22 cellular contexts compared by ENCODE assay signal in the genomic region with DNA sequence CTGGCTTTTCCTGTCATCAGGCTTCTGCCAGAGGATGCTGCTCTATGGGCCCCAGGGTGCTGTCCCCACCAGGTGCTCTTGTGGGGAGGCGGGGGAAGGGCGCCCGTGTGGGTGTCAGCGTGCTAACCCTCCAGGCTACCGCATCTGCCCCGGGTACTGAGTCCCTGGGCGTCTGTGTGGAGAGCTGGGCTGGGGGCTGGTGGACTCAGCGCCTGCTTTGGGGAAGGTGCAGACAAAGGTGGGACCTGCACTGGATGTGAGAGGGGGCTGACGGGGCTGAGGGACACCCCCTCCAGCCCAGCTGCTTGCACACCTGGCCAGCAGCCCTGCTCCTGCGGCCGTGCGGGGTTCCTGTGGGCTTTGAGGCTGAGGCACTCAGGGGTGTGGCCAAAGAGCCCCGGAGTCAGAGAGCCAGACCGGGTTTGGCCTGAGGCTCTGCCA.
DNase-seq lines count a peak whose midpoint lies in the region; ATAC-seq and TF ChIP-seq lines count a peak whose summit lies in the region.
"Had no signal": no experiment of that assay in that cellular context is flagged by ENCODE, and none has a peak within 500 bp of the region (broad histone marks: within the 10 kb centered on the region; RNA-seq: fewer than 3 reads in every experiment).

No MANE protein-coding gene starts in this region.

- POLR2A ChIA-PET in activated CD8-positive, alpha-beta T cell treated with anti-CD3 and anti-CD28 coated beads for 36 hours (lab: Charles Lee) = no interaction called here
- POLR2A ChIA-PET in activated CD8-positive, alpha-beta T cell treated with anti-CD3 and anti-CD28 coated beads, Interleukin-2, amount 10 ng/mL, durations not matched to agents 7 days and 5 days (lab: Charles Lee) = interaction anchor here (0.5 kb wide), 1 partner anchor 880 kb away, joined by 5 read pairs; no protein-coding TSS in a partner anchor

- H3K4me3 ChIP-seq in tibial artery = no peak overlapping the region
- H3K4me3 ChIP-seq in right atrium auricular region = no peak overlapping the region
- H3K4me3 ChIP-seq: A549, cardiac muscle cell, psoas muscle, upper lobe of left lung had no signal

- H3K4me1 ChIP-seq in tibial artery (peaks cover 0 to 3% (median under 1%) of the 10 kb centered on the region in 4 donors), right atrium auricular region (no peaks in the 10 kb centered on the region)
- H3K4me1 ChIP-seq: A549, psoas muscle, upper lobe of left lung had no signal

- H3K27me3 Mint-ChIP-seq in activated CD8-positive, alpha-beta T cell treated with anti-CD3 and anti-CD28 coated beads for 36 hours = peaks cover 10% of the 10 kb centered on the region
- no peaks in the 10 kb centered on the region for H3K27me3 Mint-ChIP-seq in activated CD8-positive, alpha-beta T cell treated with anti-CD3 and anti-CD28 coated beads, Interleukin-2, amount 10 ng/mL, durations not matched to agents 7 days and 5 days (ENCODE audit: low read depth)
- H3K27me3 Mint-ChIP-seq in stimulated activated naive B cell treated with anti-CD40 and anti-IgM and Interleukin-4, amounts not matched to agents 10 μg/mL and 1 μg/mL and 100 μg/mL, for 72 hours = peaks cover 45 to 50% of the 10 kb centered on the region in 2 donors

- no peaks in the 10 kb centered on the region for H3K4me1 Mint-ChIP-seq in activated CD8-positive, alpha-beta T cell treated with anti-CD3 and anti-CD28 coated beads for 36 hours (ENCODE audit: low read depth)
- H3K4me1 Mint-ChIP-seq in activated CD8-positive, alpha-beta T cell treated with anti-CD3 and anti-CD28 coated beads, Interleukin-2, amount 10 ng/mL, durations not matched to agents 7 days and 5 days (ENCODE audit: low read depth) = no peaks in the 10 kb centered on the region
- H3K4me1 Mint-ChIP-seq in stimulated activated naive B cell treated with anti-CD40 and anti-IgM and Interleukin-4, amounts not matched to agents 10 μg/mL and 1 μg/mL and 100 μg/mL, for 72 hours = peaks cover 21 to 33% of the 10 kb centered on the region in 2 donors
- H3K4me1 Mint-ChIP-seq: nephron, T-cell had no signal

- H3K9me3 Mint-ChIP-seq in activated CD8-positive, alpha-beta T cell treated with anti-CD3 and anti-CD28 coated beads for 36 hours = no peaks in the 10 kb centered on the region
- no peaks in the 10 kb centered on the region for H3K9me3 Mint-ChIP-seq in activated CD8-positive, alpha-beta T cell treated with anti-CD3 and anti-CD28 coated beads, Interleukin-2, amount 10 ng/mL, durations not matched to agents 7 days and 5 days (ENCODE audit: insufficient read depth)
- H3K9me3 Mint-ChIP-seq in stimulated activated naive B cell treated with anti-CD40 and anti-IgM and Interleukin-4, amounts not matched to agents 10 μg/mL and 1 μg/mL and 100 μg/mL, for 72 hours = no peaks in the 10 kb centered on the region
- H3K9me3 Mint-ChIP-seq: activated T-helper 1 cell treated with anti-CD3 and anti-CD28 coated beads, Interleukin-12 subunit alpha, Interleukin-12 subunit beta, Interleukin-2, Interleukin-4 antibody, amounts not matched to agents 30 ng/mL and 10 ng/mL and 1 ng/mL, durations not matched to agents 14 hours and 24 hours and 36 hours; nephron; T-cell had no signal

- H3K4me3 Mint-ChIP-seq in activated CD8-positive, alpha-beta T cell treated with anti-CD3 and anti-CD28 coated beads for 36 hours = no peak overlapping the region
- H3K4me3 Mint-ChIP-seq in activated CD8-positive, alpha-beta T cell treated with anti-CD3 and anti-CD28 coated beads, Interleukin-2, amount 10 ng/mL, durations not matched to agents 7 days and 5 days = no peak overlapping the region
- H3K4me3 Mint-ChIP-seq in stimulated activated naive B cell treated with anti-CD40 and anti-IgM and Interleukin-4, amounts not matched to agents 10 μg/mL and 1 μg/mL and 100 μg/mL, for 72 hours = peak overlapping the region; percentile 37 to 47
- H3K4me3 Mint-ChIP-seq: activated T-helper 1 cell treated with anti-CD3 and anti-CD28 coated beads, Interleukin-12 subunit alpha, Interleukin-12 subunit beta, Interleukin-2, Interleukin-4 antibody, amounts not matched to agents 30 ng/mL and 10 ng/mL and 1 ng/mL, durations not matched to agents 14 hours and 24 hours and 36 hours; CD4-positive, CD25-positive, alpha-beta regulatory T cell; nephron; T-cell had no signal

- H3K27ac ChIP-seq in cingulate gyrus (ENCODE audit: low read depth, low read length) (peak overlapping the region; percentile 19), tibial artery (no peak overlapping the region), right atrium auricular region (no peak overlapping the region)
- H3K27ac ChIP-seq: A549, cardiac muscle cell, psoas muscle, RWPE1, upper lobe of left lung had no signal

- CTCF ChIA-PET in activated CD8-positive, alpha-beta T cell treated with anti-CD3 and anti-CD28 coated beads for 36 hours (lab: Charles Lee) = no interaction called here
- CTCF ChIA-PET in activated CD8-positive, alpha-beta T cell treated with anti-CD3 and anti-CD28 coated beads, Interleukin-2, amount 10 ng/mL, durations not matched to agents 7 days and 5 days (lab: Charles Lee) = no interaction called here

- DNase-seq in activated CD8-positive, alpha-beta T cell treated with anti-CD3 and anti-CD28 coated beads for 36 hours = peak; percentile 11
- DNase-seq in activated CD8-positive, alpha-beta T cell treated with anti-CD3 and anti-CD28 coated beads, Interleukin-2, amount 10 ng/mL, durations not matched to agents 7 days and 5 days = no peak
- peak; percentile 29 for DNase-seq in stimulated activated naive B cell treated with anti-CD40 and anti-IgM and Interleukin-4, amounts not matched to agents 10 μg/mL and 1 μg/mL and 100 μg/mL, for 72 hours
- DNase-seq in tibial artery = no peak
- no peak for DNase-seq in right atrium auricular region (ENCODE audit: low spot score)
- no peak for DNase-seq in activated CD4-positive, CD25-positive, alpha-beta regulatory T cell (lab: John Stamatoyannopoulos, UW)
- DNase-seq: CD4-positive, CD25-positive, alpha-beta regulatory T cell; effector CD4-positive, alpha-beta T cell; Karpas-422; NCI-H1105; NCI-H2227 treated with DMSO at 0.1 percent for 48 hours; psoas muscle; stimulated activated CD4-positive, alpha-beta T cell treated with anti-CD3 and anti-CD28 coated beads, Interleukin-12 subunit alpha, Interleukin-12 subunit beta, amount 100 ng/mL, for 4 hours; T-cell had no signal

- intact Hi-C loops in activated CD8-positive, alpha-beta T cell treated with anti-CD3 and anti-CD28 coated beads for 36 hours (cut with micrococcal nuclease) = no loop called here
- intact Hi-C loops in tibial artery (cut with DNase I; ENCODE audit: low total_unique reads) = no loop called here

- H3K27ac Mint-ChIP-seq in activated CD8-positive, alpha-beta T cell treated with anti-CD3 and anti-CD28 coated beads for 36 hours = no peak overlapping the region
- no peak overlapping the region for H3K27ac Mint-ChIP-seq in activated CD8-positive, alpha-beta T cell treated with anti-CD3 and anti-CD28 coated beads, Interleukin-2, amount 10 ng/mL, durations not matched to agents 7 days and 5 days
- no peak overlapping the region for H3K27ac Mint-ChIP-seq in stimulated activated naive B cell treated with anti-CD40 and anti-IgM and Interleukin-4, amounts not matched to agents 10 μg/mL and 1 μg/mL and 100 μg/mL, for 72 hours
- H3K27ac Mint-ChIP-seq: activated T-helper 1 cell treated with anti-CD3 and anti-CD28 coated beads, Interleukin-12 subunit alpha, Interleukin-12 subunit beta, Interleukin-2, Interleukin-4 antibody, amounts not matched to agents 30 ng/mL and 10 ng/mL and 1 ng/mL, durations not matched to agents 14 hours and 24 hours and 36 hours; CD4-positive, CD25-positive, alpha-beta regulatory T cell; nephron; T-cell had no signal

- H3K27me3 ChIP-seq in tibial artery (peaks cover 0 to 50% of the 10 kb centered on the region in 2 donors), right atrium auricular region (no peaks in the 10 kb centered on the region)
- H3K27me3 ChIP-seq: upper lobe of left lung had no signal

- H3K36me3 Mint-ChIP-seq in activated CD8-positive, alpha-beta T cell treated with anti-CD3 and anti-CD28 coated beads for 36 hours (ENCODE audit: low read depth) = no peaks in the 10 kb centered on the region
- no peaks in the 10 kb centered on the region for H3K36me3 Mint-ChIP-seq in activated CD8-positive, alpha-beta T cell treated with anti-CD3 and anti-CD28 coated beads, Interleukin-2, amount 10 ng/mL, durations not matched to agents 7 days and 5 days (ENCODE audit: low read depth)
- no peaks in the 10 kb centered on the region for H3K36me3 Mint-ChIP-seq in stimulated activated naive B cell treated with anti-CD40 and anti-IgM and Interleukin-4, amounts not matched to agents 10 μg/mL and 1 μg/mL and 100 μg/mL, for 72 hours
- H3K36me3 Mint-ChIP-seq: CD4-positive, CD25-positive, alpha-beta regulatory T cell; T-cell had no signal

- TF ChIP-seq CTCF in activated CD8-positive, alpha-beta T cell treated with anti-CD3 and anti-CD28 coated beads for 36 hours (IDR thresholded peaks at IDR 0.05) = no peak
- TF ChIP-seq CTCF in tibial artery (IDR thresholded peaks at IDR 0.05) (no peak), right atrium auricular region (IDR thresholded peaks at IDR 0.05) (no peak)

- no peaks in the 10 kb centered on the region for H3K36me3 ChIP-seq in tibial artery
- H3K36me3 ChIP-seq in right atrium auricular region = no peaks in the 10 kb centered on the region
- H3K36me3 ChIP-seq: cardiac muscle cell, upper lobe of left lung had no signal

- no peak for ATAC-seq in activated CD8-positive, alpha-beta T cell treated with anti-CD3 and anti-CD28 coated beads for 36 hours
- ATAC-seq in activated CD8-positive, alpha-beta T cell treated with anti-CD3 and anti-CD28 coated beads, Interleukin-2, amount 10 ng/mL, durations not matched to agents 7 days and 5 days = no peak
- ATAC-seq in HG02852 (IDR thresholded peaks at IDR 0.05; ENCODE audit: unreplicated experiment) = peak; percentile 59
- peak; percentile 84 to 88 for ATAC-seq in stimulated activated naive B cell treated with anti-CD40 and anti-IgM and Interleukin-4, amounts not matched to agents 10 μg/mL and 1 μg/mL and 100 μg/mL, for 72 hours (replicated peaks)
- ATAC-seq: psoas muscle, T-cell had no signal

- no peaks in the 10 kb centered on the region for H3K9me3 ChIP-seq in tibial artery
- H3K9me3 ChIP-seq in right atrium auricular region = no peaks in the 10 kb centered on the region
- H3K9me3 ChIP-seq: A549, psoas muscle, upper lobe of left lung had no signal

Comparison
In these comparisons a context has a peak if more than half of its experiments do, and no peak if none do; other contexts are left out.
1. DNase-seq: peak in activated CD8-positive, alpha-beta T cell treated with anti-CD3 and anti-CD28 coated beads for 36 hours (single experiment) and stimulated activated naive B cell treated with anti-CD40 and anti-IgM and Interleukin-4, amounts not matched to agents 10 μg/mL and 1 μg/mL and 100 μg/mL, for 72 hours (single experiment); none in activated CD8-positive, alpha-beta T cell treated with anti-CD3 and anti-CD28 coated beads, Interleukin-2, amount 10 ng/mL, durations not matched to agents 7 days and 5 days (single experiment), tibial artery (0 of 2), right atrium auricular region (single experiment) and activated CD4-positive, CD25-positive, alpha-beta regulatory T cell (0 of 4).
2. ATAC-seq: peak in HG02852 (single experiment) and stimulated activated naive B cell treated with anti-CD40 and anti-IgM and Interleukin-4, amounts not matched to agents 10 μg/mL and 1 μg/mL and 100 μg/mL, for 72 hours (2 of 2); none in activated CD8-positive, alpha-beta T cell treated with anti-CD3 and anti-CD28 coated beads for 36 hours (single experiment) and activated CD8-positive, alpha-beta T cell treated with anti-CD3 and anti-CD28 coated beads, Interleukin-2, amount 10 ng/mL, durations not matched to agents 7 days and 5 days (single experiment).
3. H3K4me3 Mint-ChIP-seq: peak in stimulated activated naive B cell treated with anti-CD40 and anti-IgM and Interleukin-4, amounts not matched to agents 10 μg/mL and 1 μg/mL and 100 μg/mL, for 72 hours (2 of 2); none in activated CD8-positive, alpha-beta T cell treated with anti-CD3 and anti-CD28 coated beads for 36 hours (single experiment) and activated CD8-positive, alpha-beta T cell treated with anti-CD3 and anti-CD28 coated beads, Interleukin-2, amount 10 ng/mL, durations not matched to agents 7 days and 5 days (single experiment).